In the genomic region with DNA sequence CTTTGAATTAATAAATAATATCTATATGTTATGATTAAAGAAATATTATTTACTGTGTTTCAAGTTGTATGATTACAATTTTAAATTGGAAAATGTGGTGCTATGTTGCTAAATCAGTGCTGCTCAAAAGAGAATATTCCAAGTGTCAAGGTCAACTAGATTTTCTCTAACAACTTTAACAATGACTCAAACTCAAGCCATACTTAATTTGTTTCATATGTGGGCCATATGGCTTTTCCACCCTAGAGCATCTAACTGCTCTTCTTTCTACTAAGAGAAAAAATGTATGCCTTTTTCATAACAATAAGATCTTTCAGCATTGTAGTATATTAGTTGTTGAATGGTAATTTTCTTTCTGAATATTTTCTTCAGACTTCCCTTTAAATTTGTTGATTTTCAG, we compare ENCODE assay signal across 24 cellular contexts. TPM values are rescaled to one million over a fixed set of nuclear protein-coding genes. Genes with fewer than 3 reads are reported as not detected.
"Had no signal": no experiment of that assay in that cellular context is flagged by ENCODE, and none has a peak within 500 bp of the region (broad histone marks: within the 10 kb centered on the region; RNA-seq: fewer than 3 reads in every experiment).

No MANE protein-coding gene starts in this region.

- H3K27me3 ChIP-seq: esophagus muscularis mucosa, gastrocnemius medialis, right lobe of liver, stomach had no signal

- H3K4me1 Mint-ChIP-seq: activated B cell treated with CpG ODN at 0.5 μM for 24 hours; activated T-helper 17 cell treated with anti-CD3 and anti-CD28 coated beads, Interleukin-2, amount 50 U/mL, for 72 hours; mesothelial cell of epicardium; stimulated activated effector memory CD8-positive, alpha-beta T cell treated with anti-CD3 and anti-CD28 coated beads, Interleukin-12 subunit alpha, Interleukin-12 subunit beta, amount 100 ng/mL, for 72 hours had no signal

- H3K4me3 ChIP-seq: esophagus muscularis mucosa, gastrocnemius medialis, left lung, right lobe of liver, stomach had no signal

- H3K36me3 Mint-ChIP-seq: mesothelial cell of epicardium; natural killer cell treated with Interleukin-12 subunit alpha and Interleukin-12 subunit beta and Interleukin-15 and Interleukin-18, amount 100 ng/mL, for 72 hours; stimulated activated effector memory CD8-positive, alpha-beta T cell treated with anti-CD3 and anti-CD28 coated beads, Interleukin-12 subunit alpha, Interleukin-12 subunit beta, amount 100 ng/mL, for 72 hours; type B pancreatic cell had no signal

- H3K36me3 ChIP-seq: esophagus muscularis mucosa, gastrocnemius medialis, left lung, right lobe of liver, stomach had no signal

- H2AFZ ChIP-seq: parathyroid adenoma had no signal

- H3K9me3 ChIP-seq: esophagus muscularis mucosa, gastrocnemius medialis, left lung, right lobe of liver, stomach had no signal

- H3K9ac ChIP-seq: parathyroid adenoma had no signal

- H3K27ac ChIP-seq: esophagus muscularis mucosa, gastrocnemius medialis, left lung, parathyroid adenoma, right lobe of liver, stomach had no signal

- ATAC-seq: activated CD8-positive, alpha-beta T cell treated with anti-CD3 and anti-CD28 coated beads for 36 hours; activated T-helper 17 cell treated with anti-CD3 and anti-CD28 coated beads, Interleukin-2, amount 50 U/mL, for 72 hours; gastrocnemius medialis; left lung; natural killer cell treated with Interleukin-12 subunit alpha and Interleukin-12 subunit beta and Interleukin-15 and Interleukin-18, amount 100 ng/mL, for 72 hours; right lobe of liver; stimulated activated effector memory CD8-positive, alpha-beta T cell treated with anti-CD3 and anti-CD28 coated beads, Interleukin-12 subunit alpha, Interleukin-12 subunit beta, amount 100 ng/mL, for 72 hours had no signal

- H3K79me2 ChIP-seq: parathyroid adenoma had no signal

- H3K27ac Mint-ChIP-seq: activated B cell treated with CpG ODN at 0.5 μM for 24 hours; activated CD8-positive, alpha-beta T cell treated with anti-CD3 and anti-CD28 coated beads for 36 hours; activated naive CD4-positive, alpha-beta T cell treated with anti-CD3 and anti-CD28 coated beads for 36 hours; activated T-helper 17 cell treated with anti-CD3 and anti-CD28 coated beads, Interleukin-2, amount 50 U/mL, for 72 hours; mesothelial cell of epicardium; natural killer cell treated with Interleukin-12 subunit alpha and Interleukin-12 subunit beta and Interleukin-15 and Interleukin-18, amount 100 ng/mL, for 72 hours; stimulated activated effector memory CD8-positive, alpha-beta T cell treated with anti-CD3 and anti-CD28 coated beads, Interleukin-12 subunit alpha, Interleukin-12 subunit beta, amount 100 ng/mL, for 72 hours; type B pancreatic cell had no signal

- FAIRE-seq: kidney, small intestine had no signal

- DNase-seq: activated B cell treated with CpG ODN at 0.5 μM for 24 hours; activated CD4-positive, alpha-beta T cell treated with anti-CD3 and anti-CD28 coated beads for 48 hours; activated CD8-positive, alpha-beta T cell treated with anti-CD3 and anti-CD28 coated beads for 36 hours; activated naive CD4-positive, alpha-beta T cell treated with anti-CD3 and anti-CD28 coated beads for 36 hours; activated T-cell treated with anti-CD3 and anti-CD28 coated beads, Interleukin-2, amount 50 U/mL, for 1 hour; aorta; cortex of kidney; gastrocnemius medialis; head of caudate nucleus; kidney; right lobe of liver; small intestine; stimulated activated CD4-positive, alpha-beta T cell treated with anti-CD3 and anti-CD28 coated beads, Interleukin-15, amount 100 ng/mL, for 24 hours; stimulated activated CD4-positive, alpha-beta T cell treated with anti-CD3 and anti-CD28 coated beads, Interleukin-4, amount 100 ng/mL, for 24 hours; stomach had no signal

- H3K4me3 Mint-ChIP-seq: activated B cell treated with CpG ODN at 0.5 μM for 24 hours; activated CD8-positive, alpha-beta T cell treated with anti-CD3 and anti-CD28 coated beads for 36 hours; activated naive CD4-positive, alpha-beta T cell treated with anti-CD3 and anti-CD28 coated beads for 36 hours; activated T-helper 17 cell treated with anti-CD3 and anti-CD28 coated beads, Interleukin-2, amount 50 U/mL, for 72 hours; mesothelial cell of epicardium; natural killer cell treated with Interleukin-12 subunit alpha and Interleukin-12 subunit beta and Interleukin-15 and Interleukin-18, amount 100 ng/mL, for 72 hours; stimulated activated effector memory CD8-positive, alpha-beta T cell treated with anti-CD3 and anti-CD28 coated beads, Interleukin-12 subunit alpha, Interleukin-12 subunit beta, amount 100 ng/mL, for 72 hours; type B pancreatic cell had no signal

- H3K4me1 ChIP-seq: esophagus muscularis mucosa, gastrocnemius medialis, left lung, parathyroid adenoma, right lobe of liver, stomach had no signal

- H3K9me3 Mint-ChIP-seq: activated B cell treated with CpG ODN at 0.5 μM for 24 hours; activated CD8-positive, alpha-beta T cell treated with anti-CD3 and anti-CD28 coated beads for 36 hours; activated naive CD4-positive, alpha-beta T cell treated with anti-CD3 and anti-CD28 coated beads for 36 hours; activated T-helper 17 cell treated with anti-CD3 and anti-CD28 coated beads, Interleukin-2, amount 50 U/mL, for 72 hours; mesothelial cell of epicardium; natural killer cell treated with Interleukin-12 subunit alpha and Interleukin-12 subunit beta and Interleukin-15 and Interleukin-18, amount 100 ng/mL, for 72 hours; stimulated activated effector memory CD8-positive, alpha-beta T cell treated with anti-CD3 and anti-CD28 coated beads, Interleukin-12 subunit alpha, Interleukin-12 subunit beta, amount 100 ng/mL, for 72 hours; type B pancreatic cell had no signal

RNA-seq across cellular contexts. Expression of gene SYT14, which starts 8.3 kb away (rescaled TPM):
- total RNA-seq: activated B cell treated with CpG ODN at 0.5 μM for 24 hours; activated CD8-positive, alpha-beta T cell treated with anti-CD3 and anti-CD28 coated beads for 36 hours; activated naive CD4-positive, alpha-beta T cell treated with anti-CD3 and anti-CD28 coated beads for 36 hours; activated T-helper 17 cell treated with anti-CD3 and anti-CD28 coated beads, Interleukin-2, amount 50 U/mL, for 72 hours; aorta; lung microvascular endothelial cell; natural killer cell treated with Interleukin-12 subunit alpha and Interleukin-12 subunit beta and Interleukin-15 and Interleukin-18, amount 100 ng/mL, for 72 hours; right lobe of liver had no signal
